Comparison of ENCODE assay signal across 7 cellular contexts in the genomic region with DNA sequence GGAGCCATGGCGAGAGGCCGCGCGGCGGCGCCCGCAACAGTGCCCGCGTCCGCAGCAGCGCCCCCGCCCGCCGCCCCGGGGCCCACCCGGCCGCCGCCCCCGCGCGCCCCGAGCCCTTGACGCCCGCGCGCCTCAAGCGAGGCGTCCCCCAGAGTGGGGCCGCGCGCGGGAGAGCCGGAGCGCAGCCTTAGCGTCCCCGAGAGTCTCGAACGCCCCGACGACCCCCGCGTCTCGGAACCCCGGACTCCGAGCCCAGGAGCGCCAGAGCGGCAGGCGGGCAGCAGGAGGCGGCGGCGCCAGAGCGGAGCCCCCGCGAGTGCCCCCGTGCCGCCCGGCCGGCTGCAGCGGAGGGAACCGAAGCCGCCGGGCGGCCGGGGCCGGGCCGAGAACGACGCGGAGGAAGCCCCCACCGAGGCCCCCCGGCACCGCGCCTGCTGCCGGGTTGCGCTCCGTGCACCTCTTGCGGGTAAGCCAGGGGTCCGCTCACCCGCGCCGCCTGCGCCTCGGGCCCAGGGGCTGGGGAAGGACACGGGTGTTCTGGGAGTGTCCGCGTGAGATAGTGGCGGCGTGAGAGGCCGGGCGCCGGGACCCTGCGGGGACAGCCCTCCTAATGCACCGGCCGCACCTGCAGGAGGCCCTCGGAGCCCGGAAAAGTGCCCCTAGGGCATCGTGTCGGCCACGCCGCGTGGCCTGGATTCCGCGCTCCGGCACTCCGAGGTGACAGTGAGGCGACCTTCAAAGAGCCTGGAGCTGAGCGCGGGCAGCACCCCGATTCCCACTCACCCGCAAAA. TPM values are rescaled to one million over a fixed set of nuclear protein-coding genes. Genes with fewer than 3 reads are reported as not detected.
A peak's percentile ranks its signal among the peaks of the same experiment; 100 is the strongest.
DNase-seq lines count a peak whose midpoint lies in the region; ATAC-seq and TF ChIP-seq lines count a peak whose summit lies in the region.

No MANE protein-coding gene starts in this region.

- H3K36me3 Mint-ChIP-seq in T-helper 2 cell treated with Interferon-gamma antibody and Interleukin-4, amounts not matched to agents 5 μg/mL and 100 μg/mL, for 36 hours (ENCODE audit: low read depth) = peaks cover 9% of the 10 kb centered on the region

- peaks cover 0 to 16% (median 9%) of the 10 kb centered on the region in 4 donors for H3K4me1 ChIP-seq in right lobe of liver

- H3K4me1 Mint-ChIP-seq in T-helper 2 cell treated with Interferon-gamma antibody and Interleukin-4, amounts not matched to agents 5 μg/mL and 100 μg/mL, for 36 hours (ENCODE audit: low read depth) = peaks cover 30% of the 10 kb centered on the region

- ATAC-seq in GM18867 (IDR thresholded peaks at IDR 0.05; ENCODE audit: unreplicated experiment) (peak; percentile 13), HG03039 (IDR thresholded peaks at IDR 0.05; ENCODE audit: unreplicated experiment) (peak; percentile 14), right lobe of liver (peak; percentile 33 to 53 (median 43))

- peak overlapping the region; percentile 89 for H3K4me3 Mint-ChIP-seq in T-helper 2 cell treated with Interferon-gamma antibody and Interleukin-4, amounts not matched to agents 5 μg/mL and 100 μg/mL, for 36 hours

- H3K27me3 Mint-ChIP-seq in T-helper 2 cell treated with Interferon-gamma antibody and Interleukin-4, amounts not matched to agents 5 μg/mL and 100 μg/mL, for 36 hours (ENCODE audit: low read depth) = no peaks in the 10 kb centered on the region

- H3K36me3 ChIP-seq in right lobe of liver = no peaks in the 10 kb centered on the region

- peak; percentile 40 for DNase-seq in T-helper 2 cell treated with Interferon-gamma antibody and Interleukin-4, amounts not matched to agents 5 μg/mL and 100 μg/mL, for 36 hours (ENCODE audit: low spot score)
- DNase-seq in caudate nucleus (lab: John Stamatoyannopoulos, UW) (peak in 11 of 61 donors; percentile 1 to 70 (median 21)), right lobe of liver (peak; percentile 58 to 72 (median 59)), cerebellar nuclear complex (lab: John Stamatoyannopoulos, UW) (no peak)
- DNase-seq in stimulated activated CD8-positive, alpha-beta memory T cell treated with anti-CD3 and anti-CD28 coated beads, Interleukin-4, amount 100 ng/mL, for 48 hours = peak; percentile 49

- WGBS in right lobe of liver (ENCODE audit: insufficient coverage, low coverage, low lambda C conversion rate, missing lambda C conversion rate) = 0% methylated on average over 6 of the region's 110 CpGs

- TF ChIP-seq POLR2A in right lobe of liver (IDR thresholded peaks at IDR 0.05) = peak; percentile 39

- intact Hi-C loops in right lobe of liver (cut with DNase I) = loop anchor here in 1 of 2 donors (10.0 kb wide), 1 partner anchor 61 kb away; no protein-coding TSS in a partner anchor

- H3K27ac ChIP-seq in caudate nucleus (ENCODE audit: low read depth, low read length) (peak overlapping the region; percentile 22), right lobe of liver (peak overlapping the region; percentile 75 to 82 (median 76))

- no peaks in the 10 kb centered on the region for H3K27me3 ChIP-seq in right lobe of liver

- H3K9me3 Mint-ChIP-seq in T-helper 2 cell treated with Interferon-gamma antibody and Interleukin-4, amounts not matched to agents 5 μg/mL and 100 μg/mL, for 36 hours = no peaks in the 10 kb centered on the region

- peak in 1 of 4 donors; percentile 33 for TF ChIP-seq CTCF in right lobe of liver (IDR thresholded peaks at IDR 0.05)

- peak overlapping the region; percentile 85 to 91 (median 90) for H3K4me3 ChIP-seq in right lobe of liver

- H3K27ac Mint-ChIP-seq in T-helper 2 cell treated with Interferon-gamma antibody and Interleukin-4, amounts not matched to agents 5 μg/mL and 100 μg/mL, for 36 hours = peak overlapping the region; percentile 96

- H3K9me3 ChIP-seq in right lobe of liver = no peaks in the 10 kb centered on the region

RNA-seq across cellular contexts. Expression of a gene that starts 51.9 kb away (rescaled TPM):
- 1 to 10 TPM; 2.8 to 5.6 (median 4.9) TPM for total RNA-seq in right lobe of liver

Comparison
In these comparisons a context has a peak if more than half of its experiments do, and no peak if none do; other contexts are left out.
1. DNase-seq: peak in T-helper 2 cell treated with Interferon-gamma antibody and Interleukin-4, amounts not matched to agents 5 μg/mL and 100 μg/mL, for 36 hours (single experiment), right lobe of liver (3 of 3) and stimulated activated CD8-positive, alpha-beta memory T cell treated with anti-CD3 and anti-CD28 coated beads, Interleukin-4, amount 100 ng/mL, for 48 hours (single experiment); none in cerebellar nuclear complex (0 of 2).
2. Peak in every context shown above with its lines, with median percentiles within 50 percentile points of each other: ATAC-seq.